Comparison of ENCODE assay signal across 28 cellular contexts in the genomic region with DNA sequence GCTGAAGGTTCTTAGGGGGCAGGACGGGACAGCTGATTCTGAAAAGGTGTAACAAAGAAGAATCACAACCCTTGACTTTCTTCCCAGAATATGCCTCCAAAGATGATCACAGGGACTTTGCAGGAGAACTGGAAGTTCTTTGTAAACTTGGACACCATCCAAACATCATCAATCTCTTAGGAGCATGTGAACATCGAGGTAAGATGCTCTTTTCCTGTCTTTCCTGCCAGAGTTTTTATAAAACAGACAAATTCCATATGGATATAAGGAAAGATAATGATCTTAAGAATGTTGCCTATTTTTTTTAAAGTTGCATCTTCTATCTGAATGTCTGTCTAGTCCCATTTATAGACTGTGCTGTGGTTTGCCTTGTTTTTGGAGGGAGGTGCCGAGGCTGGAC.
DNase-seq lines count a peak whose midpoint lies in the region; ATAC-seq, FAIRE-seq and TF ChIP-seq lines count a peak whose summit lies in the region.
"Had no signal": no experiment of that assay in that cellular context is flagged by ENCODE, and none has a peak within 500 bp of the region (broad histone marks: within the 10 kb centered on the region; RNA-seq: fewer than 3 reads in every experiment).

No MANE protein-coding gene starts in this region.

- H2AFZ ChIP-seq in astrocyte (ENCODE audit: low read depth, low read length), result no peak overlapping the region
- H2AFZ ChIP-seq in GM23248, result no peak overlapping the region

- H3K9me3 ChIP-seq in astrocyte (ENCODE audit: insufficient read depth, low read depth, low read length) (no peaks in the 10 kb centered on the region), GM23248 (ENCODE audit: low read depth) (no peaks in the 10 kb centered on the region)
- H3K9me3 ChIP-seq: BE2C, BLaER1 had no signal

- no peak overlapping the region for H3K4me3 Mint-ChIP-seq in astrocyte (ENCODE audit: unreplicated experiment)
- H3K4me3 Mint-ChIP-seq: CD14-positive monocyte; CD4-positive, alpha-beta memory T cell; CD4-positive, CD25-positive, alpha-beta regulatory T cell; CD8-positive, alpha-beta memory T cell had no signal

- H3K9me2 ChIP-seq in GM23248 (ENCODE audit: insufficient read depth), result no peaks in the 10 kb centered on the region

- peaks cover 11% of the 10 kb centered on the region for H3K4me1 Mint-ChIP-seq in astrocyte (ENCODE audit: low read depth, unreplicated experiment)
- H3K4me1 Mint-ChIP-seq: CD14-positive monocyte; CD4-positive, alpha-beta memory T cell; CD4-positive, CD25-positive, alpha-beta regulatory T cell; CD8-positive, alpha-beta memory T cell had no signal

- peaks cover 7% of the 10 kb centered on the region for H3K4me1 ChIP-seq in astrocyte (ENCODE audit: insufficient read depth, low read length)
- peaks cover 11% of the 10 kb centered on the region for H3K4me1 ChIP-seq in GM23248 (ENCODE audit: insufficient read depth)
- H3K4me1 ChIP-seq: BE2C, BLaER1 had no signal

- H3K27me3 ChIP-seq in astrocyte (ENCODE audit: insufficient read depth, low read length), result no peaks in the 10 kb centered on the region
- H3K27me3 ChIP-seq in GM23248 (replicated peaks; ENCODE audit: insufficient read depth), result no peaks in the 10 kb centered on the region
- H3K27me3 ChIP-seq: BLaER1 had no signal

- H3K27ac Mint-ChIP-seq in astrocyte (ENCODE audit: unreplicated experiment), result no peak overlapping the region
- H3K27ac Mint-ChIP-seq: CD14-positive monocyte; CD4-positive, alpha-beta memory T cell; CD4-positive, CD25-positive, alpha-beta regulatory T cell; CD8-positive, alpha-beta memory T cell had no signal

- in situ Hi-C loops in GM23248 (cut with MboI), result no loop called here

- peak; percentile 8 for DNase-seq in astrocyte (ENCODE audit: low read depth)
- DNase-seq in fibroblast of villous mesenchyme (ENCODE audit: low read depth), result peak; percentile 57
- DNase-seq in activated effector memory CD4-positive, alpha-beta T cell treated with Interleukin-2 at 50 U/mL for 16 hours, result no peak
- no peak for DNase-seq in ureter (ENCODE audit: low spot score)
- no peak for DNase-seq in GM23248
- DNase-seq in effector CD8-positive, alpha-beta T cell (lab: John Stamatoyannopoulos, UW), result no peak
- DNase-seq: 8988T; ACHN; BE2C; C1 segment of cervical spinal cord; CD4-positive, alpha-beta memory T cell; CD4-positive, CD25-positive, alpha-beta regulatory T cell; CD8-positive, alpha-beta memory T cell; COR-L47; DMS 273 treated with DMSO at 0.1 percent for 48 hours; DMS153; DMS53; DMS79; DND-41; EL; GDM1 had no signal

- H3K27me3 Mint-ChIP-seq in astrocyte (ENCODE audit: low read depth, unreplicated experiment), result peaks cover 3% of the 10 kb centered on the region
- H3K27me3 Mint-ChIP-seq: CD4-positive, alpha-beta memory T cell; CD4-positive, CD25-positive, alpha-beta regulatory T cell had no signal

- no peak overlapping the region for H3K27ac ChIP-seq in astrocyte (ENCODE audit: low read depth, low read length)
- H3K27ac ChIP-seq in GM23248, result no peak overlapping the region
- H3K27ac ChIP-seq: BLaER1 had no signal

- H3K4me3 ChIP-seq in astrocyte (ENCODE audit: insufficient read depth, low read depth, low read length) (no peak overlapping the region), fibroblast of villous mesenchyme (ENCODE audit: low read depth, low read length) (no peak overlapping the region), GM23248 (no peak overlapping the region)
- H3K4me3 ChIP-seq: BLaER1, GM12878 had no signal

- H3K4me2 ChIP-seq in astrocyte (ENCODE audit: low read length), result no peak overlapping the region
- no peak overlapping the region for H3K4me2 ChIP-seq in GM23248 (ENCODE audit: unreplicated experiment)
- H3K4me2 ChIP-seq: BLaER1 had no signal

- H3K36me3 Mint-ChIP-seq in astrocyte (ENCODE audit: low read depth, unreplicated experiment), result no peaks in the 10 kb centered on the region
- H3K36me3 Mint-ChIP-seq: CD14-positive monocyte; CD4-positive, alpha-beta memory T cell; CD4-positive, CD25-positive, alpha-beta regulatory T cell; CD8-positive, alpha-beta memory T cell had no signal

- H3K9me3 Mint-ChIP-seq in astrocyte (ENCODE audit: unreplicated experiment), result no peaks in the 10 kb centered on the region
- H3K9me3 Mint-ChIP-seq: CD4-positive, CD25-positive, alpha-beta regulatory T cell; CD8-positive, alpha-beta memory T cell had no signal

- WGBS in GM23248 (ENCODE audit: low coverage in 1 of 2, low lambda C conversion rate in 2 of 2, missing lambda C conversion rate in 2 of 2), 2 experiments, result 44 to 48% methylated on average over 3 of the region's 3 CpGs

- H4K20me1 ChIP-seq in astrocyte (ENCODE audit: insufficient read depth, low read length), result no peaks in the 10 kb centered on the region
- H4K20me1 ChIP-seq in GM23248 (ENCODE audit: insufficient read depth), result no peaks in the 10 kb centered on the region
- H4K20me1 ChIP-seq: BLaER1 had no signal

- TF ChIP-seq CTCF in astrocyte (IDR thresholded peaks at IDR 0.05; ENCODE audit: insufficient read depth, low read depth, low read length) (no peak), fibroblast of villous mesenchyme (IDR thresholded peaks at IDR 0.05; ENCODE audit: insufficient read depth, low read depth, low read length) (no peak)

- H3K9ac ChIP-seq in astrocyte (ENCODE audit: low read length) (no peak overlapping the region), GM23248 (no peak overlapping the region)
- H3K9ac ChIP-seq: BLaER1 had no signal

- FAIRE-seq in astrocyte (lab: Jason Lieb, UNC), result no peak
- FAIRE-seq: A204.1, GM12878, GM12892, GM18507 had no signal

- peak; percentile 77 for ATAC-seq in SK-N-SH treated with all-trans-retinoic acid at 6 μM for 48 hours
- ATAC-seq: GM12878 had no signal

- H3K79me2 ChIP-seq in astrocyte (ENCODE audit: insufficient read depth, low read length) (no peaks in the 10 kb centered on the region), GM23248 (ENCODE audit: insufficient read depth) (no peaks in the 10 kb centered on the region)

- no peaks in the 10 kb centered on the region for H3F3A ChIP-seq in GM23248 (ENCODE audit: insufficient read depth)

- no peaks in the 10 kb centered on the region for H3K36me3 ChIP-seq in astrocyte (ENCODE audit: insufficient read depth, low read length)
- no peaks in the 10 kb centered on the region for H3K36me3 ChIP-seq in GM23248 (ENCODE audit: low read depth)
- H3K36me3 ChIP-seq: BE2C, BLaER1 had no signal

TF ChIP-seq in SK-N-SH treated with all-trans-retinoic acid at 6 μM for 48 hours, 23 proteins besides CTCF, POLR2A, EP300 and RAD21:
- TF ChIP-seq BACH2 (CRISPR knock-in tag; IDR thresholded peaks at IDR 0.05; ENCODE audit: borderline replicate concordance), result no peak
- peak; percentile 65 for TF ChIP-seq TOX (CRISPR knock-in tag; IDR thresholded peaks at IDR 0.05; ENCODE audit: borderline replicate concordance)

Comparison
In these comparisons a context has a peak if more than half of its experiments do, and no peak if none do; other contexts are left out.
1. DNase-seq: peak in astrocyte (single experiment) and fibroblast of villous mesenchyme (single experiment); none in activated effector memory CD4-positive, alpha-beta T cell treated with Interleukin-2 at 50 U/mL for 16 hours (single experiment), ureter (single experiment), GM23248 (single experiment) and effector CD8-positive, alpha-beta T cell (single experiment).